Comparison of ENCODE assay signal across 22 cellular contexts in genomic region chr14:51208982-51209381, GRCh38. TPM values are rescaled to one million over a fixed set of nuclear protein-coding genes. Genes with fewer than 3 reads are reported as not detected.
DNase-seq lines count a peak whose midpoint lies in the region; ATAC-seq and TF ChIP-seq lines count a peak whose summit lies in the region.
"Had no signal": no experiment of that assay in that cellular context is flagged by ENCODE, and none has a peak within 500 bp of the region (broad histone marks: within the 10 kb centered on the region; RNA-seq: fewer than 3 reads in every experiment).

No MANE protein-coding gene starts in this region.

- ATAC-seq in HG02870 (IDR thresholded peaks at IDR 0.05; ENCODE audit: unreplicated experiment) (peak; percentile 63), GM21360 (IDR thresholded peaks at IDR 0.05; ENCODE audit: unreplicated experiment) (no peak), SK-N-SH treated with all-trans-retinoic acid at 6 μM for 48 hours (no peak)
- ATAC-seq: left lung, natural killer cell, Panc1, T-helper 17 cell had no signal

- no peak overlapping the region for H3K27ac Mint-ChIP-seq in activated CD4-positive, alpha-beta memory T cell treated with anti-CD3 and anti-CD28 coated beads for 36 hours
- H3K27ac Mint-ChIP-seq: activated CD4-positive, alpha-beta T cell treated with anti-CD3 and anti-CD28 coated beads, Interleukin-2, amount 10 ng/mL, durations not matched to agents 24 days and 14 days; activated naive CD8-positive, alpha-beta T cell; activated T-helper 2 cell treated with anti-CD3 and anti-CD28 coated beads, Interferon-gamma antibody, Interleukin-2, Interleukin-4, amounts not matched to agents 10 μg/mL and 5 μg/mL and 100 μg/mL, durations not matched to agents 14 hours and 24 hours and 36 hours; mesothelial cell of epicardium; natural killer cell; T-helper 17 cell had no signal

- DNase-seq in DMS153 treated with DMSO at 0.1 percent for 48 hours (lab: John Stamatoyannopoulos, UW; ENCODE audit: unreplicated experiment) (peak; percentile 69), NCI-H2171 (lab: John Stamatoyannopoulos, UW) (peak; percentile 93), NCI-H82 (lab: John Stamatoyannopoulos, UW) (peak; percentile 74), amniotic stem cell (lab: John Stamatoyannopoulos, UW) (no peak)
- DNase-seq in activated CD4-positive, alpha-beta memory T cell treated with anti-CD3 and anti-CD28 coated beads for 36 hours: no peak
- DNase-seq: activated CD4-positive, alpha-beta T cell treated with anti-CD3 and anti-CD28 coated beads, Interleukin-2, amount 10 ng/mL, durations not matched to agents 24 days and 14 days; dorsolateral prefrontal cortex; left lung; natural killer cell; NK-92 treated with Interleukin-12 subunit alpha and Interleukin-12 subunit beta, amount 100 ng/mL, for 24 hours; retina; stimulated activated CD4-positive, alpha-beta T cell treated with anti-CD3 and anti-CD28 coated beads, Interleukin-4, amount 100 ng/mL, for 1 hour; stimulated activated naive CD4-positive, alpha-beta T cell treated with Interleukin-2 at 50 U/mL for 16 hours; T-helper 17 cell had no signal

- peaks cover 14% of the 10 kb centered on the region for H3K27me3 Mint-ChIP-seq in activated CD4-positive, alpha-beta memory T cell treated with anti-CD3 and anti-CD28 coated beads for 36 hours

- no peaks in the 10 kb centered on the region for H3K36me3 Mint-ChIP-seq in activated CD4-positive, alpha-beta memory T cell treated with anti-CD3 and anti-CD28 coated beads for 36 hours
- H3K36me3 Mint-ChIP-seq: mesothelial cell of epicardium, natural killer cell had no signal

- POLR2A ChIA-PET in activated CD4-positive, alpha-beta memory T cell treated with anti-CD3 and anti-CD28 coated beads for 36 hours (lab: Charles Lee): no interaction called here

- H3K4me3 Mint-ChIP-seq in activated CD4-positive, alpha-beta memory T cell treated with anti-CD3 and anti-CD28 coated beads for 36 hours: no peak overlapping the region
- H3K4me3 Mint-ChIP-seq: activated CD4-positive, alpha-beta T cell treated with anti-CD3 and anti-CD28 coated beads, Interleukin-2, amount 10 ng/mL, durations not matched to agents 24 days and 14 days; activated naive CD8-positive, alpha-beta T cell; central memory CD8-positive, alpha-beta T cell; mesothelial cell of epicardium; natural killer cell; T-helper 17 cell had no signal

- H3K9me3 Mint-ChIP-seq in activated CD4-positive, alpha-beta memory T cell treated with anti-CD3 and anti-CD28 coated beads for 36 hours: no peaks in the 10 kb centered on the region
- H3K9me3 Mint-ChIP-seq: activated CD4-positive, alpha-beta T cell treated with anti-CD3 and anti-CD28 coated beads, Interleukin-2, amount 10 ng/mL, durations not matched to agents 24 days and 14 days; activated T-helper 2 cell treated with anti-CD3 and anti-CD28 coated beads, Interferon-gamma antibody, Interleukin-2, Interleukin-4, amounts not matched to agents 10 μg/mL and 5 μg/mL and 100 μg/mL, durations not matched to agents 14 hours and 24 hours and 36 hours; central memory CD8-positive, alpha-beta T cell; mesothelial cell of epicardium; natural killer cell had no signal

- intact Hi-C loops in activated CD4-positive, alpha-beta memory T cell treated with anti-CD3 and anti-CD28 coated beads for 36 hours (cut with micrococcal nuclease): no loop called here

- H3K4me1 Mint-ChIP-seq in activated CD4-positive, alpha-beta memory T cell treated with anti-CD3 and anti-CD28 coated beads for 36 hours (ENCODE audit: low read depth): no peaks in the 10 kb centered on the region
- H3K4me1 Mint-ChIP-seq: activated CD4-positive, alpha-beta T cell treated with anti-CD3 and anti-CD28 coated beads, Interleukin-2, amount 10 ng/mL, durations not matched to agents 24 days and 14 days; central memory CD8-positive, alpha-beta T cell; mesothelial cell of epicardium; natural killer cell; T-helper 17 cell had no signal

- CTCF ChIA-PET in activated CD4-positive, alpha-beta memory T cell treated with anti-CD3 and anti-CD28 coated beads for 36 hours (lab: Charles Lee): interaction anchor here (1.9 kb wide), 1 partner anchor 10 kb away, joined by 5 read pairs; no protein-coding TSS in a partner anchor

TF ChIP-seq in SK-N-SH treated with all-trans-retinoic acid at 6 μM for 48 hours, 23 proteins besides CTCF, POLR2A, EP300 and RAD21:
- TF ChIP-seq ZFP30 (CRISPR knock-in tag; IDR thresholded peaks at IDR 0.05) (no peak), PPARA (CRISPR knock-in tag; IDR thresholded peaks at IDR 0.05; ENCODE audit: borderline replicate concordance) (no peak)
TF ChIP-seq in SK-N-SH treated with all-trans-retinoic acid at 6 μM for 48 hours: peak in this region for 0.

RNA-seq across cellular contexts. Expression of gene TMX1, which starts 31.1 kb away (rescaled TPM):
- 10 to 100 TPM; 57.1 to 58.1 TPM for total RNA-seq in activated CD4-positive, alpha-beta memory T cell treated with anti-CD3 and anti-CD28 coated beads for 36 hours

Comparison
In these comparisons a context has a peak if more than half of its experiments do, and no peak if none do; other contexts are left out.
1. DNase-seq: peak in DMS153 treated with DMSO at 0.1 percent for 48 hours (single experiment), NCI-H2171 (single experiment) and NCI-H82 (single experiment); none in amniotic stem cell (single experiment) and activated CD4-positive, alpha-beta memory T cell treated with anti-CD3 and anti-CD28 coated beads for 36 hours (single experiment).